In genomic region chr7:76296743-76297740, GRCh38 we compare ENCODE assay signal across 8 cellular contexts. TPM values are rescaled to one million over a fixed set of nuclear protein-coding genes. Genes with fewer than 3 reads are reported as not detected.
DNase-seq lines count a peak whose midpoint lies in the region; ATAC-seq and TF ChIP-seq lines count a peak whose summit lies in the region.

No MANE protein-coding gene starts in this region.

- H3K27ac ChIP-seq in HEK293 (ENCODE audit: extremely low read depth, low read depth, low read length) (no peak overlapping the region), ascending aorta (peak overlapping the region; percentile 93 to 99), hepatocyte (peak overlapping the region; percentile 59), SJCRH30 (no peak overlapping the region)

- POLR2A ChIA-PET in HEK293 (lab: Yijun Ruan, JAX), result interaction anchor here (0.7 to 1.4 kb wide), 3 partner anchors 21 to 68 kb away, joined by 3 to 5 read pairs (median 4); partner anchors contain the start of gene YWHAG

- no peak overlapping the region for H2AFZ ChIP-seq in hepatocyte

- 70% methylated on average over 22 of the region's 22 CpGs for WGBS in hepatocyte (ENCODE audit: low lambda C conversion rate, missing lambda C conversion rate)

- CTCF ChIA-PET in HEK293 (lab: Yijun Ruan, JAX), result interaction anchor here (0.6 to 2.7 kb wide), 2 partner anchors 17 to 21 kb away, joined by 3 to 13 read pairs; no protein-coding TSS in a partner anchor

- no peaks in the 10 kb centered on the region for H3K79me2 ChIP-seq in hepatocyte

- DNase-seq in ascending aorta (ENCODE audit: low spot score in 2 of 2) (peak; percentile 46 to 89), hepatocyte (ENCODE audit: low spot score) (peak; percentile 84), NCI-H774 (lab: John Stamatoyannopoulos, UW) (no peak), SJCRH30 (no peak)
- DNase-seq in stimulated activated effector memory CD8-positive, alpha-beta T cell treated with anti-CD3 and anti-CD28 coated beads, Interleukin-12 subunit alpha, Interleukin-12 subunit beta, amount 100 ng/mL, for 72 hours (ENCODE audit: low spot score in 2 of 2), result no peak
- DNase-seq in activated CD4-positive, CD25-positive, alpha-beta regulatory T cell treated with anti-CD3 and anti-CD28 coated beads, Interleukin-2, amount 50 U/mL, for 72 hours, result no peak

- no peak overlapping the region for H3K27ac Mint-ChIP-seq in stimulated activated effector memory CD8-positive, alpha-beta T cell treated with anti-CD3 and anti-CD28 coated beads, Interleukin-12 subunit alpha, Interleukin-12 subunit beta, amount 100 ng/mL, for 72 hours

- H3K9me3 Mint-ChIP-seq in stimulated activated effector memory CD8-positive, alpha-beta T cell treated with anti-CD3 and anti-CD28 coated beads, Interleukin-12 subunit alpha, Interleukin-12 subunit beta, amount 100 ng/mL, for 72 hours, result no peaks in the 10 kb centered on the region

- no peak overlapping the region for H3K4me3 Mint-ChIP-seq in stimulated activated effector memory CD8-positive, alpha-beta T cell treated with anti-CD3 and anti-CD28 coated beads, Interleukin-12 subunit alpha, Interleukin-12 subunit beta, amount 100 ng/mL, for 72 hours

- H3K4me1 Mint-ChIP-seq in stimulated activated effector memory CD8-positive, alpha-beta T cell treated with anti-CD3 and anti-CD28 coated beads, Interleukin-12 subunit alpha, Interleukin-12 subunit beta, amount 100 ng/mL, for 72 hours, result peaks cover 12% of the 10 kb centered on the region

- no peaks in the 10 kb centered on the region for H3K9me2 ChIP-seq in hepatocyte (replicated peaks; ENCODE audit: insufficient read depth)

- H3K4me3 ChIP-seq in HEK293 (ENCODE audit: low read depth, low read length), result no peak overlapping the region
- H3K4me3 ChIP-seq in ascending aorta, result peak overlapping the region in 1 of 2 donors; percentile 1
- H3K4me3 ChIP-seq in hepatocyte, result no peak overlapping the region
- no peak overlapping the region for H3K4me3 ChIP-seq in SJCRH30

- intact Hi-C loops in ascending aorta (cut with DNase I), result loop anchor here (10.0 kb wide), 1 partner anchor 422 kb away; the partner anchor contains the start of gene RHBDD2

- no peaks in the 10 kb centered on the region for H3K27me3 ChIP-seq in ascending aorta
- H3K27me3 ChIP-seq in hepatocyte, result no peaks in the 10 kb centered on the region
- H3K27me3 ChIP-seq in SJCRH30, result 0 out of 2 replicates have a peak, but pooled peaks cover 4% of the 10 kb centered on the region

- no peaks in the 10 kb centered on the region for H3K4me1 ChIP-seq in HEK293 (ENCODE audit: control insufficient read depth, insufficient read depth, low read length)
- peaks cover 22 to 44% of the 10 kb centered on the region in 2 donors for H3K4me1 ChIP-seq in ascending aorta
- H3K4me1 ChIP-seq in hepatocyte (ENCODE audit: insufficient read depth), result peaks cover 8% of the 10 kb centered on the region
- H3K4me1 ChIP-seq in SJCRH30, result peaks cover 18% of the 10 kb centered on the region

- H3K36me3 ChIP-seq in HEK293 (ENCODE audit: control insufficient read depth in 2 of 2, insufficient read depth in 1 of 2, low read length in 2 of 2) (no peaks in the 10 kb centered on the region), ascending aorta (no peaks in the 10 kb centered on the region), hepatocyte (replicated peaks; ENCODE audit: insufficient read depth, low read depth) (no peaks in the 10 kb centered on the region), SJCRH30 (no peaks in the 10 kb centered on the region)

- TF ChIP-seq CTCF in HEK293 (tag by site-specific recombination; IDR thresholded peaks at IDR 0.05) (no peak), ascending aorta (IDR thresholded peaks at IDR 0.05) (no peak), hepatocyte (IDR thresholded peaks at IDR 0.05; ENCODE audit: poor library complexity) (no peak)

- H3K4me2 ChIP-seq in hepatocyte, result no peak overlapping the region

- H4K20me1 ChIP-seq in hepatocyte (ENCODE audit: insufficient read depth, poor library complexity, severe bottlenecking), result no peaks in the 10 kb centered on the region

- peak; percentile 77 for ATAC-seq in stimulated activated effector memory CD8-positive, alpha-beta T cell treated with anti-CD3 and anti-CD28 coated beads, Interleukin-12 subunit alpha, Interleukin-12 subunit beta, amount 100 ng/mL, for 72 hours
- no peak for ATAC-seq in GM21528 (IDR thresholded peaks at IDR 0.05; ENCODE audit: low FRiP score, unreplicated experiment)

- H3K36me3 Mint-ChIP-seq in stimulated activated effector memory CD8-positive, alpha-beta T cell treated with anti-CD3 and anti-CD28 coated beads, Interleukin-12 subunit alpha, Interleukin-12 subunit beta, amount 100 ng/mL, for 72 hours, result no peaks in the 10 kb centered on the region

- H3K9me3 ChIP-seq in HEK293 (ENCODE audit: control insufficient read depth, insufficient read depth, low read depth, low read length) (no peaks in the 10 kb centered on the region), ascending aorta (no peaks in the 10 kb centered on the region), hepatocyte (ENCODE audit: low read depth) (no peaks in the 10 kb centered on the region), SJCRH30 (replicated peaks) (no peaks in the 10 kb centered on the region)

TF ChIP-seq in HEK293, 187 proteins besides CTCF, POLR2A, EP300 and RAD21:
- peak; percentile 67 for TF ChIP-seq ZFHX2 (tag by site-specific recombination; conservative IDR thresholded peaks at IDR 0.05)
- TF ChIP-seq KLF1 (tag by site-specific recombination; IDR thresholded peaks at IDR 0.05), result peak; percentile 74
- no peak for TF ChIP-seq ZNF223 (tag by site-specific recombination; IDR thresholded peaks at IDR 0.05)
- no peak for TF ChIP-seq FEZF1 (tag by site-specific recombination; IDR thresholded peaks at IDR 0.05)
- TF ChIP-seq ZNF600 (tag by site-specific recombination; IDR thresholded peaks at IDR 0.05), result peak; percentile 37; the same call in 1 of the 2 replicates
- TF ChIP-seq ZBTB17 (tag by site-specific recombination; IDR thresholded peaks at IDR 0.05), result 0 out of 2 replicates have a peak, but pooled peaks have one; percentile 34
- peak; percentile 90 for TF ChIP-seq EGR2 (tag by site-specific recombination; IDR thresholded peaks at IDR 0.05; ENCODE audit: low read depth)
- TF ChIP-seq KLF17 (tag by site-specific recombination; IDR thresholded peaks at IDR 0.05), result 0 out of 2 replicates have a peak, but pooled peaks have one; percentile 11

RNA-seq across cellular contexts. Expression of gene HSPB1, which starts 5.4 kb away (rescaled TPM):
- total RNA-seq in ascending aorta (3,584 TPM), hepatocyte (186 and 205 TPM in 2 replicates)
- polyA plus RNA-seq in hepatocyte, result 1,525 and 1,553 TPM in 2 replicates
- 116 and 118 TPM in 2 replicates for total RNA-seq in SJCRH30 (2014; rRNA removed; shearing (Covaris generic))

Comparison
In these comparisons a context has a peak if more than half of its experiments do, and no peak if none do; other contexts are left out.
1. H3K27ac ChIP-seq: peak in ascending aorta (2 of 2) and hepatocyte (single experiment); none in HEK293 (single experiment) and SJCRH30 (single experiment).
2. DNase-seq: peak in ascending aorta (2 of 2) and hepatocyte (single experiment); none in stimulated activated effector memory CD8-positive, alpha-beta T cell treated with anti-CD3 and anti-CD28 coated beads, Interleukin-12 subunit alpha, Interleukin-12 subunit beta, amount 100 ng/mL, for 72 hours (0 of 2), activated CD4-positive, CD25-positive, alpha-beta regulatory T cell treated with anti-CD3 and anti-CD28 coated beads, Interleukin-2, amount 50 U/mL, for 72 hours (single experiment), NCI-H774 (single experiment) and SJCRH30 (0 of 2).
3. RNA of gene HSPB1, which starts 5.4 kb away (total RNA-seq): 3,584 TPM in ascending aorta (single experiment); 186 to 205 TPM in hepatocyte and 116 to 118 TPM in SJCRH30; every median in the first group is over 10 times any median in the second.